In the genomic region with DNA sequence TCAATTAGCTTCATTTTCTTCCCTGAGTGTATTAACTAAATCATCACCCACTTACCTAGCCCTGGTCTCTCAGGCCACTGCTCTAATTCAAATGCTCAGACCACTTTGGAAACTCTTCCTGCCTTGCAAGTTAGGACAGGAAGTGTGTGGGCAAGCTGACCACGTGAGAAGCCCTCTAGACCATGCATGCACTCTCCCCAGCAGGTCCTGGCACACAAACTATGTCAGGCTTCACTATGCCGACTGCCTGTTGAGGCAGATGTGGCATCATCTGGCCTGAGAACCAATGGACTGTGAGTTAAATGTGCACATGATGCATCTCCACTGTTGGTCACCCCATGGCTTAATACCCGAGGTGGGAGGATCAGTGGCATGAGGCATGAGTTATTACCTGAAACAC, we compare ENCODE assay signal across 24 cellular contexts.
DNase-seq lines count a peak whose midpoint lies in the region; ATAC-seq and TF ChIP-seq lines count a peak whose summit lies in the region.
"Had no signal": no experiment of that assay in that cellular context is flagged by ENCODE, and none has a peak within 500 bp of the region (broad histone marks: within the 10 kb centered on the region; RNA-seq: fewer than 3 reads in every experiment).

No MANE protein-coding gene starts in this region.

- H3K4me1 ChIP-seq in RWPE2 (ENCODE audit: insufficient read depth, poor library complexity, severe bottlenecking), result peaks cover 10% of the 10 kb centered on the region
- peaks cover 0 to 5% (median 0%) of the 10 kb centered on the region in 4 donors for H3K4me1 ChIP-seq in tibial nerve
- H3K4me1 ChIP-seq: colonic mucosa had no signal

- TF ChIP-seq CTCF in RWPE2 (IDR thresholded peaks at IDR 0.05; ENCODE audit: poor library complexity, severe bottlenecking), result no peak
- TF ChIP-seq CTCF in tibial nerve (IDR thresholded peaks at IDR 0.05), result no peak

- TF ChIP-seq POLR2A in GM18505 (IDR thresholded peaks at IDR 0.05; ENCODE audit: borderline replicate concordance, extremely low read depth, insufficient read depth, insufficient read length) (no peak), tibial nerve (IDR thresholded peaks at IDR 0.05) (no peak)

- WGBS in tibial nerve, 2 donors, result 69% methylated on average over 3 of the region's 3 CpGs

- H3K27me3 ChIP-seq in RWPE2 (ENCODE audit: insufficient read depth, poor library complexity, severe bottlenecking) (no peaks in the 10 kb centered on the region), tibial nerve (no peaks in the 10 kb centered on the region)
- H3K27me3 ChIP-seq: colonic mucosa, gastroesophageal sphincter, vagina had no signal

- TF ChIP-seq EP300 in tibial nerve (IDR thresholded peaks at IDR 0.05), result no peak

- H3K27ac ChIP-seq in RWPE2 (ENCODE audit: poor library complexity, severe bottlenecking), result no peak overlapping the region
- no peak overlapping the region for H3K27ac ChIP-seq in tibial nerve
- H3K27ac ChIP-seq: colonic mucosa, epithelial cell of prostate, gastroesophageal sphincter, SK-N-MC, vagina had no signal

- ATAC-seq in GM18505 (IDR thresholded peaks at IDR 0.05; ENCODE audit: unreplicated experiment), result peak; percentile 54
- peak; percentile 54 for ATAC-seq in GM19324 (IDR thresholded peaks at IDR 0.05; ENCODE audit: low FRiP score, unreplicated experiment)
- ATAC-seq in HG02759 (IDR thresholded peaks at IDR 0.05; ENCODE audit: unreplicated experiment), result peak; percentile 74
- ATAC-seq in RWPE2 (ENCODE audit: low read depth), result 0 out of 3 replicates have a peak, but pooled peaks have one; percentile 23
- ATAC-seq in left cardiac atrium, result no peak
- ATAC-seq: gastroesophageal sphincter; naive thymus-derived CD4-positive, alpha-beta T cell; PC-3 had no signal

- H3K9me3 ChIP-seq in RWPE2 (ENCODE audit: severe bottlenecking), result no peaks in the 10 kb centered on the region
- H3K9me3 ChIP-seq in tibial nerve, result no peaks in the 10 kb centered on the region
- H3K9me3 ChIP-seq: colonic mucosa, gastroesophageal sphincter, vagina had no signal

- intact Hi-C loops in left cardiac atrium (cut with DNase I), result no loop called here

- H3K36me3 ChIP-seq in RWPE2 (ENCODE audit: low read depth), result no peaks in the 10 kb centered on the region
- no peaks in the 10 kb centered on the region for H3K36me3 ChIP-seq in tibial nerve
- H3K36me3 ChIP-seq: colonic mucosa, gastroesophageal sphincter, vagina had no signal

- H3K4me3 ChIP-seq in RWPE2 (ENCODE audit: severe bottlenecking) (no peak overlapping the region), tibial nerve (no peak overlapping the region)
- H3K4me3 ChIP-seq: colonic mucosa, gastroesophageal sphincter, SK-N-MC, vagina had no signal

- DNase-seq in RWPE2 (ENCODE audit: low spot score) (no peak), tibial nerve (ENCODE audit: low spot score in 2 of 2) (no peak), NCI-H2196 treated with DMSO at 0.1 percent for 48 hours (lab: John Stamatoyannopoulos, UW; ENCODE audit: unreplicated experiment) (no peak), left cardiac atrium (no peak)
- no peak for DNase-seq in stimulated activated CD4-positive, alpha-beta T cell treated with anti-CD3 and anti-CD28 coated beads, Interleukin-4, amount 100 ng/mL, for 4 hours
- DNase-seq: activated CD4-positive, alpha-beta T cell treated with anti-CD3 and anti-CD28 coated beads, Interleukin-2, amount 10 ng/mL, durations not matched to agents 7 days and 5 days; activated naive CD4-positive, alpha-beta T cell treated with anti-CD3 and anti-CD28 coated beads, Interleukin-2, amount 50 U/mL, for 16 hours; CD8-positive, alpha-beta memory T cell; colonic mucosa; DND-41; GOT3; IMR-90; naive thymus-derived CD4-positive, alpha-beta T cell; NCI-H2081 treated with DMSO at 0.1 percent for 48 hours; NCI-H526 treated with DMSO at 0.1 percent for 48 hours; PC-3; stimulated activated naive CD4-positive, alpha-beta T cell treated with Interleukin-2 at 50 U/mL for 16 hours had no signal

Comparison
In these comparisons a context has a peak if more than half of its experiments do, and no peak if none do; other contexts are left out.
1. ATAC-seq: peak in GM18505 (single experiment), GM19324 (single experiment), HG02759 (single experiment) and RWPE2 (single experiment); none in left cardiac atrium (0 of 2).